Comparison of ENCODE assay signal across 1 cellular context in genomic region chr3:5122030-5122740, GRCh38.
A peak's percentile ranks its signal among the peaks of the same experiment; 100 is the strongest.
TF ChIP-seq lines count a peak whose summit lies in the region.

Gene ARL8B (plus strand): TSS chr3:5122292. CDS start chr3:5122466, 174 bp downstream.

TF ChIP-seq in K562, 482 proteins besides CTCF, POLR2A, EP300 and RAD21 (continued from another document and continues in another):
- TF ChIP-seq THAP12 (CRISPR knock-in tag; IDR thresholded peaks at IDR 0.05) = peak; percentile 99
- TF ChIP-seq, protein P1, sequence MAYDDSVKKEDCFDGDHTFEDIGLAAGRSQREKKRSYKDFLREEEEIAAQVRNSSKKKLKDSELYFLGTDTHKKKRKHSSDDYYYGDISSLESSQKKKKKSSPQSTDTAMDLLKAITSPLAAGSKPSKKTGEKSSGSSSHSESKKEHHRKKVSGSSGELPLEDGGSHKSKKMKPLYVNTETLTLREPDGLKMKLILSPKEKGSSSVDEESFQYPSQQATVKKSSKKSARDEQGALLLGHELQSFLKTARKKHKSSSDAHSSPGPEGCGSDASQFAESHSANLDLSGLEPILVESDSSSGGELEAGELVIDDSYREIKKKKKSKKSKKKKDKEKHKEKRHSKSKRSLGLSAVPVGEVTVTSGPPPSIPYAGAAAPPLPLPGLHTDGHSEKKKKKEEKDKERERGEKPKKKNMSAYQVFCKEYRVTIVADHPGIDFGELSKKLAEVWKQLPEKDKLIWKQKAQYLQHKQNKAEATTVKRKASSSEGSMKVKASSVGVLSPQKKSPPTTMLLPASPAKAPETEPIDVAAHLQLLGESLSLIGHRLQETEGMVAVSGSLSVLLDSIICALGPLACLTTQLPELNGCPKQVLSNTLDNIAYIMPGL (CRISPR knock-in tag; IDR thresholded peaks at IDR 0.05) = peak; percentile 99
- no peak for TF ChIP-seq RBM14 (IDR thresholded peaks at IDR 0.05; ENCODE audit: borderline replicate concordance, insufficient read depth, low read depth, low read length)
- TF ChIP-seq EP400 (IDR thresholded peaks at IDR 0.05) = peak; percentile 87; the same call in 1 of the 2 replicates
- TF ChIP-seq MED1 (CRISPR knock-in tag; IDR thresholded peaks at IDR 0.05; ENCODE audit: borderline replicate concordance) = no peak
- no peak for TF ChIP-seq ZNF764 (CRISPR knock-in tag; IDR thresholded peaks at IDR 0.05; ENCODE audit: low read depth)
- no peak for TF ChIP-seq ZNF184 (CRISPR knock-in tag; IDR thresholded peaks at IDR 0.05)
- 0 out of 2 replicates have a peak, but pooled peaks have one; percentile 12 for TF ChIP-seq ETV1 (tag; conservative IDR thresholded peaks at IDR 0.05; ENCODE audit: low read depth)
- TF ChIP-seq TSC22D4 (tag; IDR thresholded peaks at IDR 0.05) = no peak
- peak; percentile 100 for TF ChIP-seq CXXC5 (CRISPR knock-in tag; IDR thresholded peaks at IDR 0.05)
- peak; percentile 81; the same call in 1 of the 2 replicates for TF ChIP-seq ZNF609 (CRISPR knock-in tag; IDR thresholded peaks at IDR 0.05; ENCODE audit: borderline replicate concordance)
- peak; percentile 75 for TF ChIP-seq RBM22 (IDR thresholded peaks at IDR 0.05; ENCODE audit: low read depth, low read length, poor library complexity, severe bottlenecking)
- 0 out of 4 replicates have a peak, but pooled peaks of 1 of the 2 experiments have one; percentile 50 for TF ChIP-seq ARNT (IDR thresholded peaks at IDR 0.05)
- peak in 1 of 2 experiments; percentile 31; a peak in 2 of 4 replicates for TF ChIP-seq SIX5 (IDR thresholded peaks at IDR 0.05; ENCODE audit: borderline replicate concordance in 1 of 2, insufficient read depth in 1 of 2, low read depth in 1 of 2, low read length in 2 of 2)
- TF ChIP-seq MCM5 (IDR thresholded peaks at IDR 0.05; ENCODE audit: low read depth) = no peak
- peak; percentile 93 for TF ChIP-seq E2F1 (CRISPR knock-in tag; IDR thresholded peaks at IDR 0.05)
- 0 out of 4 replicates have a peak, but pooled peaks have one; percentile 13 to 14 for TF ChIP-seq FOXK2 (conservative IDR thresholded peaks at IDR 0.05 in 1 of 2, IDR thresholded peaks at IDR 0.05 in 1 of 2; ENCODE audit: low read depth in 2 of 2)
- no peak for TF ChIP-seq SETDB1 (IDR thresholded peaks at IDR 0.05; ENCODE audit: low read length)
- peak; percentile 77 for TF ChIP-seq ZNF263 (CRISPR knock-in tag; IDR thresholded peaks at IDR 0.05; ENCODE audit: borderline replicate concordance)
- peak; percentile 62; the same call in 1 of the 2 replicates for TF ChIP-seq TEAD4 (IDR thresholded peaks at IDR 0.05; ENCODE audit: low read length)
- peak; percentile 84 for TF ChIP-seq TEAD4 (CRISPR knock-in tag; IDR thresholded peaks at IDR 0.05; ENCODE audit: borderline replicate concordance)
- TF ChIP-seq, protein P2, sequence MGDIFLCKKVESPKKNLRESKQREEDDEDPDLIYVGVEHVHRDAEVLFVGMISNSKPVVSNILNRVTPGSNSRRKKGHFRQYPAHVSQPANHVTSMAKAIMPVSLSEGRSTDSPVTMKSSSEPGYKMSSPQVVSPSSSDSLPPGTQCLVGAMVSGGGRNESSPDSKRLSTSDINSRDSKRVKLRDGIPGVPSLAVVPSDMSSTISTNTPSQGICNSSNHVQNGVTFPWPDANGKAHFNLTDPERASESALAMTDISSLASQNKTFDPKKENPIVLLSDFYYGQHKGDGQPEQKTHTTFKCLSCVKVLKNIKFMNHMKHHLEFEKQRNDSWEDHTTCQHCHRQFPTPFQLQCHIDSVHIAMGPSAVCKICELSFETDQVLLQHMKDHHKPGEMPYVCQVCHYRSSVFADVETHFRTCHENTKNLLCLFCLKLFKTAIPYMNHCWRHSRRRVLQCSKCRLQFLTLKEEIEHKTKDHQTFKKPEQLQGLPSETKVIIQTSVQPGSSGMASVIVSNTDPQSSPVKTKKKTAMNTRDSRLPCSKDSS (IDR thresholded peaks at IDR 0.05; ENCODE audit: low read depth, partially characterized antibody) = no peak
- no peak for TF ChIP-seq ZKSCAN8 (CRISPR knock-in tag; IDR thresholded peaks at IDR 0.05)
- TF ChIP-seq ZHX1 (conservative IDR thresholded peaks at IDR 0.05; ENCODE audit: low read length) = no peak
- peak; percentile 89 for TF ChIP-seq SUPT5H (IDR thresholded peaks at IDR 0.05)
- TF ChIP-seq, protein P3, sequence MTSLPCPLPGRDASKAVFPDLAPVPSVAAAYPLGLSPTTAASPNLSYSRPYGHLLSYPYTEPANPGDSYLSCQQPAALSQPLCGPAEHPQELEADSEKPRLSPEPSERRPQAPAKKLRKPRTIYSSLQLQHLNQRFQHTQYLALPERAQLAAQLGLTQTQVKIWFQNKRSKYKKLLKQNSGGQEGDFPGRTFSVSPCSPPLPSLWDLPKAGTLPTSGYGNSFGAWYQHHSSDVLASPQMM (CRISPR knock-in tag; IDR thresholded peaks at IDR 0.05) = no peak
- TF ChIP-seq RBM34 (IDR thresholded peaks at IDR 0.05; ENCODE audit: borderline replicate concordance, insufficient read depth, low read length) = no peak; the same call in 1 of the 2 replicates
- peak; percentile 86 for TF ChIP-seq MAX (CRISPR knock-in tag; IDR thresholded peaks at IDR 0.05)
- peak; percentile 99 for TF ChIP-seq RBBP5 (IDR thresholded peaks at IDR 0.05; ENCODE audit: borderline replicate concordance, insufficient read depth, low read length, poor library complexity, severe bottlenecking)
- TF ChIP-seq MXD1 (CRISPR knock-in tag; IDR thresholded peaks at IDR 0.05; ENCODE audit: borderline replicate concordance, poor library complexity, severe bottlenecking) = no peak
- TF ChIP-seq SIN3B (IDR thresholded peaks at IDR 0.05; ENCODE audit: low read depth) = peak; percentile 97
- peak; percentile 62 for TF ChIP-seq PRPF4 (IDR thresholded peaks at IDR 0.05; ENCODE audit: insufficient read depth, low read depth, low read length, poor library complexity, severe bottlenecking)
- TF ChIP-seq XRCC5 (IDR thresholded peaks at IDR 0.05; ENCODE audit: low read depth, low read length) = peak; percentile 98
- TF ChIP-seq, protein P4, sequence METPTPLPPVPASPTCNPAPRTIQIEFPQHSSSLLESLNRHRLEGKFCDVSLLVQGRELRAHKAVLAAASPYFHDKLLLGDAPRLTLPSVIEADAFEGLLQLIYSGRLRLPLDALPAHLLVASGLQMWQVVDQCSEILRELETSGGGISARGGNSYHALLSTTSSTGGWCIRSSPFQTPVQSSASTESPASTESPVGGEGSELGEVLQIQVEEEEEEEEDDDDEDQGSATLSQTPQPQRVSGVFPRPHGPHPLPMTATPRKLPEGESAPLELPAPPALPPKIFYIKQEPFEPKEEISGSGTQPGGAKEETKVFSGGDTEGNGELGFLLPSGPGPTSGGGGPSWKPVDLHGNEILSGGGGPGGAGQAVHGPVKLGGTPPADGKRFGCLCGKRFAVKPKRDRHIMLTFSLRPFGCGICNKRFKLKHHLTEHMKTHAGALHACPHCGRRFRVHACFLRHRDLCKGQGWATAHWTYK (CRISPR knock-in tag; IDR thresholded peaks at IDR 0.05) = peak; percentile 68; the same call in 1 of the 2 replicates
- peak; percentile 64 for TF ChIP-seq POLR2H (tag; IDR thresholded peaks at IDR 0.05; ENCODE audit: low read depth)
- no peak for TF ChIP-seq HDAC3 (IDR thresholded peaks at IDR 0.05; ENCODE audit: borderline replicate concordance, partially characterized antibody)
- no peak for TF ChIP-seq ZNF253 (CRISPR knock-in tag; conservative IDR thresholded peaks at IDR 0.05)
- no peak for TF ChIP-seq NFYB (IDR thresholded peaks at IDR 0.05; ENCODE audit: extremely low read depth, insufficient read length)
- peak; percentile 47 for TF ChIP-seq MEIS2 (IDR thresholded peaks at IDR 0.05; ENCODE audit: partially characterized antibody)
- TF ChIP-seq SRSF1 (IDR thresholded peaks at IDR 0.05; ENCODE audit: low read depth, low read length) = no peak
- no peak for TF ChIP-seq ZNF224 (CRISPR knock-in tag; IDR thresholded peaks at IDR 0.05)
- TF ChIP-seq ASH1L (IDR thresholded peaks at IDR 0.05; ENCODE audit: borderline replicate concordance, low read depth, partially characterized antibody) = no peak
- 0 out of 2 replicates have a peak, but pooled peaks have one; percentile 41 for TF ChIP-seq MEF2A (IDR thresholded peaks at IDR 0.05; ENCODE audit: control insufficient read depth, low read depth, low read length)
- peak; percentile 87 for TF ChIP-seq SAFB (IDR thresholded peaks at IDR 0.05; ENCODE audit: borderline replicate concordance, low read depth, low read length)
